13 cellular contexts compared by ENCODE assay signal in the genomic region with DNA sequence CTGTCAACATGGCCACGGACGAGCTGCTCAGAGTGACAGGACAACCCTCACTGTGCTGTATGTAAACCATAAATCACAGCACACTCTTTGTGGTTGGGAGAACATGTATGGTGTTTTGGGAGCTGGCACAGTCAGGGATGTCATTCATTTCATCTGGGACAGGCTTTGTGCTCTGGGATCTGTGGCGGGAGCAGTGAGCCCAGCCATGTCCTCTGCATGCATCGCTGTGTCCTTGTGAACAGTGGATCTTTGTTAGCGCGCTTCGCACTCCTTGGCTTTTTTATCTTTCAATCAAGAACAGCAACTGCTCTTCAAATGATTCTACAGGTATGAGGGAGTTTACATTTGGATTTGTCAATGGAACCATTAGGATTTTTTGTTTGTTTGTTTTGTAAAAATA. TPM values are rescaled to one million over a fixed set of nuclear protein-coding genes. Genes with fewer than 3 reads are reported as not detected.
DNase-seq lines count a peak whose midpoint lies in the region; ATAC-seq lines count a peak whose summit lies in the region.
"Had no signal": no experiment of that assay in that cellular context is flagged by ENCODE, and none has a peak within 500 bp of the region (broad histone marks: within the 10 kb centered on the region; RNA-seq: fewer than 3 reads in every experiment).

No MANE protein-coding gene starts in this region.

- H3K27ac Mint-ChIP-seq in T-helper 2 cell treated with Interferon-gamma antibody and Interleukin-4, amounts not matched to agents 5 μg/mL and 100 μg/mL, for 36 hours = peak overlapping the region; percentile 39
- H3K27ac Mint-ChIP-seq in T-helper 17 cell = peak overlapping the region; percentile 75
- peak overlapping the region; percentile 31 for H3K27ac Mint-ChIP-seq in stimulated activated naive B cell treated with anti-CD40 and anti-IgM and Interleukin-4, amounts not matched to agents 10 μg/mL and 1 μg/mL and 100 μg/mL, for 72 hours
- H3K27ac Mint-ChIP-seq: GM23338 had no signal

- H3K27me3 Mint-ChIP-seq in T-helper 2 cell treated with Interferon-gamma antibody and Interleukin-4, amounts not matched to agents 5 μg/mL and 100 μg/mL, for 36 hours (ENCODE audit: low read depth) = no peaks in the 10 kb centered on the region
- no peaks in the 10 kb centered on the region for H3K27me3 Mint-ChIP-seq in T-helper 17 cell
- H3K27me3 Mint-ChIP-seq in stimulated activated naive B cell treated with anti-CD40 and anti-IgM and Interleukin-4, amounts not matched to agents 10 μg/mL and 1 μg/mL and 100 μg/mL, for 72 hours = no peaks in the 10 kb centered on the region

- H3K36me3 Mint-ChIP-seq in T-helper 2 cell treated with Interferon-gamma antibody and Interleukin-4, amounts not matched to agents 5 μg/mL and 100 μg/mL, for 36 hours (ENCODE audit: low read depth) = peaks cover 43% of the 10 kb centered on the region
- peaks cover 2% of the 10 kb centered on the region for H3K36me3 Mint-ChIP-seq in T-helper 17 cell (ENCODE audit: low read depth)
- H3K36me3 Mint-ChIP-seq in stimulated activated naive B cell treated with anti-CD40 and anti-IgM and Interleukin-4, amounts not matched to agents 10 μg/mL and 1 μg/mL and 100 μg/mL, for 72 hours = peaks cover 44 to 51% of the 10 kb centered on the region in 2 donors

- ATAC-seq in T-helper 17 cell (no peak), GM18498 (IDR thresholded peaks at IDR 0.05; ENCODE audit: unreplicated experiment) (no peak)
- ATAC-seq in stimulated activated naive B cell treated with anti-CD40 and anti-IgM and Interleukin-4, amounts not matched to agents 10 μg/mL and 1 μg/mL and 100 μg/mL, for 72 hours (replicated peaks) = no peak
- ATAC-seq: GM23338 had no signal

- no peak for DNase-seq in T-helper 2 cell treated with Interferon-gamma antibody and Interleukin-4, amounts not matched to agents 5 μg/mL and 100 μg/mL, for 36 hours (ENCODE audit: low spot score)
- DNase-seq in T-helper 2 cell (no peak), T-helper 17 cell (no peak), foreskin melanocyte (peak; percentile 29), NCI-H2081 (lab: John Stamatoyannopoulos, UW) (no peak)
- DNase-seq in stimulated activated naive B cell treated with anti-CD40 and anti-IgM and Interleukin-4, amounts not matched to agents 10 μg/mL and 1 μg/mL and 100 μg/mL, for 72 hours = no peak
- no peak for DNase-seq in activated effector memory CD4-positive, alpha-beta T cell treated with anti-CD3 and anti-CD28 coated beads, Interleukin-2, amount 50 U/mL, for 16 hours
- DNase-seq: Calu3; central memory CD4-positive, alpha-beta T cell; right lobe of liver; stimulated activated naive CD8-positive, alpha-beta T cell treated with anti-CD3 and anti-CD28 coated beads, Interleukin-15, Interleukin-2, amounts not matched to agents 100 U/mL and 50 U/mL, for 24 hours had no signal

- H3K4me1 Mint-ChIP-seq in T-helper 2 cell treated with Interferon-gamma antibody and Interleukin-4, amounts not matched to agents 5 μg/mL and 100 μg/mL, for 36 hours (ENCODE audit: low read depth) = peaks cover 36% of the 10 kb centered on the region
- peaks cover 32% of the 10 kb centered on the region for H3K4me1 Mint-ChIP-seq in T-helper 17 cell
- H3K4me1 Mint-ChIP-seq in stimulated activated naive B cell treated with anti-CD40 and anti-IgM and Interleukin-4, amounts not matched to agents 10 μg/mL and 1 μg/mL and 100 μg/mL, for 72 hours = peaks cover 26 to 85% of the 10 kb centered on the region in 2 donors
- H3K4me1 Mint-ChIP-seq: GM23338 had no signal

- no peaks in the 10 kb centered on the region for H3K9me3 ChIP-seq in T-helper 17 cell (ENCODE audit: control insufficient read depth, low read length, poor library complexity, severe bottlenecking)
- H3K9me3 ChIP-seq: right lobe of liver had no signal

- peak overlapping the region; percentile 3 for H3K4me3 Mint-ChIP-seq in T-helper 2 cell treated with Interferon-gamma antibody and Interleukin-4, amounts not matched to agents 5 μg/mL and 100 μg/mL, for 36 hours
- H3K4me3 Mint-ChIP-seq in T-helper 17 cell = no peak overlapping the region
- peak overlapping the region; percentile 14 to 62 for H3K4me3 Mint-ChIP-seq in stimulated activated naive B cell treated with anti-CD40 and anti-IgM and Interleukin-4, amounts not matched to agents 10 μg/mL and 1 μg/mL and 100 μg/mL, for 72 hours
- H3K4me3 Mint-ChIP-seq: GM23338 had no signal

- H3K9me3 Mint-ChIP-seq in T-helper 2 cell treated with Interferon-gamma antibody and Interleukin-4, amounts not matched to agents 5 μg/mL and 100 μg/mL, for 36 hours = no peaks in the 10 kb centered on the region
- H3K9me3 Mint-ChIP-seq in stimulated activated naive B cell treated with anti-CD40 and anti-IgM and Interleukin-4, amounts not matched to agents 10 μg/mL and 1 μg/mL and 100 μg/mL, for 72 hours = no peaks in the 10 kb centered on the region
- H3K9me3 Mint-ChIP-seq: GM23338 had no signal

RNA-seq across cellular contexts. Expression of a gene that starts 7.1 kb away (rescaled TPM):
- total RNA-seq in T-helper 17 cell = 10 to 100 TPM; 77.4 to 83.0 TPM

RNA-seq across cellular contexts. Expression of a gene that starts 28.3 kb away (rescaled TPM):
- total RNA-seq in T-helper 17 cell = 100 to 1,000 TPM; 245 to 291 TPM
